ENCODE assay signal across 11 cellular contexts in the genomic region with DNA sequence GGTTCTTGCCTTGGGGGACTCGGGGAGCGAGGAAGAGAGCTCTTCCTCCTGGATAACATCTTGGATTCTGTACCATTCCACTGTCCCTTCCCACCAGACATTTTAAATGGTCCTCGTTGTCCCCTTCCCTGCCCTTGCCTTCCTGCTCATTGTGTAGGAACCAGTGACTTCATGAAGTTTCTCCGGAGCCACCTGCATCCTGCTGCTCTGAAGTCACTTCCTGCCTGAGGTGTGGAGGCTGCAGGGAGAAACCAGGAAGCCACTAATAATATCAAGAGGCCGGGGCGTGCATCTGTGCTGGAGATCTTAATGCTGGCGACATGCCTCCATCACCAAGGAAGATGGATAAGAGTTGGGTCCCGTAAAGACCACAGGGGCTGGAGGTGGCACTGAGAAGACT. TPM values are rescaled to one million over a fixed set of nuclear protein-coding genes. Genes with fewer than 3 reads are reported as not detected.
DNase-seq lines count a peak whose midpoint lies in the region; ATAC-seq and TF ChIP-seq lines count a peak whose summit lies in the region.
"Had no signal": no experiment of that assay in that cellular context is flagged by ENCODE, and none has a peak within 500 bp of the region (broad histone marks: within the 10 kb centered on the region; RNA-seq: fewer than 3 reads in every experiment).

No MANE protein-coding gene starts in this region.

- H3K9me3 ChIP-seq in right atrium auricular region (no peaks in the 10 kb centered on the region), suprapubic skin (no peaks in the 10 kb centered on the region), PC-9 (ENCODE audit: insufficient read depth, low read depth) (no peaks in the 10 kb centered on the region)

- H3K4me2 ChIP-seq in PC-9 = no peak overlapping the region

- H3K79me2 ChIP-seq in PC-9 (ENCODE audit: low read depth) = no peaks in the 10 kb centered on the region

- H3F3A ChIP-seq in PC-9 (ENCODE audit: insufficient read depth, low read depth) = peaks cover 4% of the 10 kb centered on the region; the same call in 1 of the 2 replicates

- no peak for TF ChIP-seq POLR2A in suprapubic skin (IDR thresholded peaks at IDR 0.05)

- peak; percentile 98 for ATAC-seq in activated T-helper 17 cell treated with anti-CD3 and anti-CD28 coated beads, Interleukin-2, amount 50 U/mL, for 72 hours (replicated peaks)
- no peak for ATAC-seq in GM19455 (IDR thresholded peaks at IDR 0.05; ENCODE audit: unreplicated experiment)

- intact Hi-C loops in PC-9 (cut with micrococcal nuclease; ENCODE audit: unreplicated experiment) = no loop called here

- H3K4me3 ChIP-seq in right atrium auricular region (no peak overlapping the region), suprapubic skin (no peak overlapping the region), PC-9 (no peak overlapping the region)
- H3K4me3 ChIP-seq: skin epidermis had no signal

- H3K27me3 Mint-ChIP-seq in activated T-helper 17 cell treated with anti-CD3 and anti-CD28 coated beads, Interleukin-2, amount 50 U/mL, for 72 hours = no peaks in the 10 kb centered on the region
- H3K27me3 Mint-ChIP-seq in osteocyte (ENCODE audit: unreplicated experiment) = no peaks in the 10 kb centered on the region

- BruUV-seq in PC-9 (replicated peaks; lab: Mats Ljungman, UMichigan) = no TSS peak

- no peaks in the 10 kb centered on the region for H3K36me3 Mint-ChIP-seq in activated T-helper 17 cell treated with anti-CD3 and anti-CD28 coated beads, Interleukin-2, amount 50 U/mL, for 72 hours (ENCODE audit: low read depth)
- no peaks in the 10 kb centered on the region for H3K36me3 Mint-ChIP-seq in osteocyte (ENCODE audit: unreplicated experiment)

- no peaks in the 10 kb centered on the region for H4K20me1 ChIP-seq in PC-9 (ENCODE audit: insufficient read depth)

- CTCF ChIA-PET in PC-9 (lab: Charles Lee) = no interaction called here

- peaks cover 0 to 31% of the 10 kb centered on the region in 2 donors for H3K4me1 ChIP-seq in right atrium auricular region
- H3K4me1 ChIP-seq in suprapubic skin = peaks cover 9% of the 10 kb centered on the region
- H3K4me1 ChIP-seq in PC-9 (replicated peaks; ENCODE audit: insufficient read depth) = 0 out of 2 replicates have a peak, but pooled peaks cover under 1% of the 10 kb centered on the region

- H3K27ac ChIP-seq in right atrium auricular region = peak overlapping the region; percentile 48 to 53
- peak overlapping the region; percentile 45 for H3K27ac ChIP-seq in suprapubic skin
- H3K27ac ChIP-seq in PC-9 = no peak overlapping the region

- H3K4me1 Mint-ChIP-seq in activated T-helper 17 cell treated with anti-CD3 and anti-CD28 coated beads, Interleukin-2, amount 50 U/mL, for 72 hours = peaks cover 32% of the 10 kb centered on the region
- no peaks in the 10 kb centered on the region for H3K4me1 Mint-ChIP-seq in osteocyte (ENCODE audit: unreplicated experiment)

- H3K27me3 ChIP-seq in right atrium auricular region (no peaks in the 10 kb centered on the region), suprapubic skin (no peaks in the 10 kb centered on the region), PC-9 (ENCODE audit: insufficient read depth, low read depth) (no peaks in the 10 kb centered on the region)

- 58% methylated on average over 8 of the region's 8 CpGs for WGBS in suprapubic skin

- peak overlapping the region; percentile 74 for H3K27ac Mint-ChIP-seq in activated T-helper 17 cell treated with anti-CD3 and anti-CD28 coated beads, Interleukin-2, amount 50 U/mL, for 72 hours
- H3K27ac Mint-ChIP-seq in osteocyte (ENCODE audit: unreplicated experiment) = no peak overlapping the region

- H2AFZ ChIP-seq in PC-9 = no peak overlapping the region

- TF ChIP-seq CTCF in right atrium auricular region (IDR thresholded peaks at IDR 0.05) (no peak), suprapubic skin (IDR thresholded peaks at IDR 0.05) (no peak), PC-9 (conservative IDR thresholded peaks at IDR 0.05) (no peak), osteocyte (IDR thresholded peaks at IDR 0.05) (no peak)

- POLR2A ChIA-PET in PC-9 (lab: Charles Lee; ENCODE audit: unreplicated experiment) = no interaction called here

- H3K4me3 Mint-ChIP-seq in activated T-helper 17 cell treated with anti-CD3 and anti-CD28 coated beads, Interleukin-2, amount 50 U/mL, for 72 hours = peak overlapping the region; percentile 65
- H3K4me3 Mint-ChIP-seq in osteocyte (ENCODE audit: unreplicated experiment) = no peak overlapping the region

- TF ChIP-seq EP300 in suprapubic skin (IDR thresholded peaks at IDR 0.05) = no peak

- H3K36me3 ChIP-seq in right atrium auricular region = no peaks in the 10 kb centered on the region
- H3K36me3 ChIP-seq in suprapubic skin = no peaks in the 10 kb centered on the region
- H3K36me3 ChIP-seq in PC-9 (ENCODE audit: low read depth) = no peaks in the 10 kb centered on the region

- no peaks in the 10 kb centered on the region for H3K9me2 ChIP-seq in PC-9 (ENCODE audit: insufficient read depth)

- DNase-seq in activated effector memory CD4-positive, alpha-beta T cell treated with anti-CD3 and anti-CD28 coated beads, Interleukin-2, amount 50 U/mL, for 16 hours = peak; percentile 83
- DNase-seq in activated effector memory CD4-positive, alpha-beta T cell treated with Interleukin-2 at 50 U/mL for 16 hours = no peak
- DNase-seq in right atrium auricular region (ENCODE audit: low spot score) (no peak), suprapubic skin (ENCODE audit: low spot score in 2 of 2) (no peak), PC-9 (no peak), osteocyte (ENCODE audit: extremely low spot score, unreplicated experiment) (no peak)

- no peaks in the 10 kb centered on the region for H3K9me3 Mint-ChIP-seq in activated T-helper 17 cell treated with anti-CD3 and anti-CD28 coated beads, Interleukin-2, amount 50 U/mL, for 72 hours
- H3K9me3 Mint-ChIP-seq in osteocyte (ENCODE audit: unreplicated experiment) = no peaks in the 10 kb centered on the region

RNA-seq across cellular contexts. Expression of a gene that starts 6.2 kb away (rescaled TPM):
- total RNA-seq in activated T-helper 17 cell treated with anti-CD3 and anti-CD28 coated beads, Interleukin-2, amount 50 U/mL, for 72 hours = 10 to 100 TPM; 10.7 to 11.8 TPM
- total RNA-seq in right atrium auricular region (under 1 TPM; 0.70 to 0.71 TPM), suprapubic skin (1 to 10 TPM; 1.5 to 4.9 (median 3.7) TPM), PC-9 (2021) (33.4 and 40.6 TPM in 2 replicates), osteocyte (4.4 and 7.9 TPM in 2 replicates)

RNA-seq across cellular contexts. Expression of a gene that starts 6.8 kb away (rescaled TPM):
- total RNA-seq in activated T-helper 17 cell treated with anti-CD3 and anti-CD28 coated beads, Interleukin-2, amount 50 U/mL, for 72 hours = 1 to 10 TPM in 1 of 2 donors, under 1 TPM in 1; 0.50 to 2.3 TPM
- total RNA-seq in right atrium auricular region (1 to 10 TPM; 6.1 to 9.2 TPM), suprapubic skin (1 to 10 TPM; 1.6 to 3.1 (median 1.8) TPM), PC-9 (2021) (0.28 and 0.48 TPM in 2 replicates), osteocyte (not detected in 2 replicates)
- total RNA-seq: HT-29 had no signal

RNA-seq across cellular contexts. Expression of a gene that starts 14.2 kb away (rescaled TPM):
- 1 to 10 TPM in 1 of 2 donors, under 1 TPM in 1; 0.63 to 3.5 TPM for total RNA-seq in activated T-helper 17 cell treated with anti-CD3 and anti-CD28 coated beads, Interleukin-2, amount 50 U/mL, for 72 hours
- 1 to 10 TPM; 1.9 to 3.4 TPM for total RNA-seq in right atrium auricular region
- total RNA-seq in suprapubic skin = 10 to 100 TPM in 1 of 4 donors, 1 to 10 TPM in 2, under 1 TPM in 1; 0.26 to 10.8 (median 5.5) TPM
- total RNA-seq in PC-9 (2021) = not detected in 2 replicates
- total RNA-seq in osteocyte = 0.57 and 0.75 TPM in 2 replicates
- total RNA-seq: HT-29, urinary bladder had no signal

RNA-seq across cellular contexts. Expression of a gene that starts 17.2 kb away (rescaled TPM):
- total RNA-seq in activated T-helper 17 cell treated with anti-CD3 and anti-CD28 coated beads, Interleukin-2, amount 50 U/mL, for 72 hours = 100 to 1,000 TPM; 162 to 180 TPM
- total RNA-seq in right atrium auricular region = 100 to 1,000 TPM; 231 to 334 TPM
- total RNA-seq in suprapubic skin = 100 to 1,000 TPM in 3 of 4 donors, 10 to 100 TPM in 1; 82.2 to 235 (median 219) TPM
- total RNA-seq in PC-9 (2021) = 196 and 301 TPM in 2 replicates
- total RNA-seq in osteocyte = 255 and 269 TPM in 2 replicates

RNA-seq across cellular contexts. Expression of a gene that starts 33.8 kb away (rescaled TPM):
- total RNA-seq in activated T-helper 17 cell treated with anti-CD3 and anti-CD28 coated beads, Interleukin-2, amount 50 U/mL, for 72 hours = not detected
- total RNA-seq in right atrium auricular region = under 1 TPM in 1 of 2 donors, not detected in 1; 0.47 TPM
- 10 to 100 TPM in 3 of 4 donors, 1 to 10 TPM in 1; 9.8 to 34.4 (median 22.8) TPM for total RNA-seq in suprapubic skin
- not detected in 2 replicates for total RNA-seq in PC-9 (2021)
- not detected in 2 replicates for total RNA-seq in osteocyte
- total RNA-seq: HT-29, urinary bladder had no signal
